Comparison of ENCODE assay signal across 1 cellular context in genomic region chr3:177929310-177929709, GRCh38.
TF ChIP-seq lines count a peak whose summit lies in the region.

No MANE protein-coding gene starts in this region.

TF ChIP-seq in IMR-90, 13 proteins besides CTCF, POLR2A, EP300 and RAD21 (continued from another document):
- no peak for TF ChIP-seq BHLHE40 (IDR thresholded peaks at IDR 0.05; ENCODE audit: low read depth, low read length)
- TF ChIP-seq MAFK (IDR thresholded peaks at IDR 0.05; ENCODE audit: low read depth, low read length): no peak
- TF ChIP-seq USF2 (IDR thresholded peaks at IDR 0.05; ENCODE audit: low read depth, low read length): no peak
- TF ChIP-seq RFX5 (IDR thresholded peaks at IDR 0.05; ENCODE audit: low read depth, low read length): no peak
